Comparison of ENCODE assay signal across 21 cellular contexts in the genomic region with DNA sequence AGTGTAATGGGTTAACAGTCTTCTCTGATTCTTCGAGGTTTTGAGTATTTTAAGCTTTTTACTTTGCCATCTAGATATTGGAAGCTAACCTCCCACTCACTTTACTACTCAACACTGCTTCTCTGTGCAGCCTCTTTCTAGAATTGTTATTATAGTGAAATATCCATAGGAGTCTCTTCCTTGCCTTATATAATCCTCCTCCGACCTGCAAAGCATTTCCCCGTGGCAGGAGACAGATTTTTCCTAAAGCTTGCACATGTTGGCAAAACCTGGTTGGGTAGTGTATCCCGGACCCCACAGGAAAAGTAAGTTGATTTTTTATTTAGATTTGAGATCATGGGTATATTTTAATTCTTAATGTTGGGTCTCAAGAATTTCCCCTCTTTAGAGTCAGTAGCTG.
A peak's percentile ranks its signal among the peaks of the same experiment; 100 is the strongest.
DNase-seq lines count a peak whose midpoint lies in the region; ATAC-seq lines count a peak whose summit lies in the region.
"Had no signal": no experiment of that assay in that cellular context is flagged by ENCODE, and none has a peak within 500 bp of the region (broad histone marks: within the 10 kb centered on the region; RNA-seq: fewer than 3 reads in every experiment).

No MANE protein-coding gene starts in this region.

- no peak overlapping the region for H3K4me3 Mint-ChIP-seq in activated CD4-positive, alpha-beta T cell treated with anti-CD3 and anti-CD28 coated beads, Interleukin-2, amount 10 ng/mL, durations not matched to agents 24 days and 14 days
- H3K4me3 Mint-ChIP-seq: CD14-positive monocyte; CD4-positive, alpha-beta memory T cell; CD4-positive, CD25-positive, alpha-beta regulatory T cell; CD8-positive, alpha-beta memory T cell had no signal

- H3K27ac Mint-ChIP-seq in activated CD4-positive, alpha-beta T cell treated with anti-CD3 and anti-CD28 coated beads, Interleukin-2, amount 10 ng/mL, durations not matched to agents 24 days and 14 days, result no peak overlapping the region
- H3K27ac Mint-ChIP-seq: CD14-positive monocyte; CD4-positive, alpha-beta memory T cell; CD8-positive, alpha-beta memory T cell had no signal

- peaks cover 17% of the 10 kb centered on the region for H3K4me1 Mint-ChIP-seq in activated CD4-positive, alpha-beta T cell treated with anti-CD3 and anti-CD28 coated beads, Interleukin-2, amount 10 ng/mL, durations not matched to agents 24 days and 14 days
- H3K4me1 Mint-ChIP-seq: CD14-positive monocyte had no signal

- peaks cover 4% of the 10 kb centered on the region for H3K27me3 Mint-ChIP-seq in activated CD4-positive, alpha-beta T cell treated with anti-CD3 and anti-CD28 coated beads, Interleukin-2, amount 10 ng/mL, durations not matched to agents 24 days and 14 days

- ATAC-seq in GM21786 (IDR thresholded peaks at IDR 0.05; ENCODE audit: unreplicated experiment) (no peak), HG02884 (IDR thresholded peaks at IDR 0.05; ENCODE audit: unreplicated experiment) (no peak)
- ATAC-seq: A549, GM12878 had no signal

- H3K36me3 Mint-ChIP-seq in activated CD4-positive, alpha-beta T cell treated with anti-CD3 and anti-CD28 coated beads, Interleukin-2, amount 10 ng/mL, durations not matched to agents 24 days and 14 days (ENCODE audit: low read depth), result peaks cover 8% of the 10 kb centered on the region
- H3K36me3 Mint-ChIP-seq: CD14-positive monocyte; CD4-positive, alpha-beta memory T cell; CD4-positive, CD25-positive, alpha-beta regulatory T cell; CD8-positive, alpha-beta memory T cell had no signal

- DNase-seq in activated CD4-positive, alpha-beta T cell treated with anti-CD3 and anti-CD28 coated beads, Interleukin-2, amount 10 ng/mL, durations not matched to agents 24 days and 14 days, result peak; percentile 20
- no peak for DNase-seq in activated CD4-positive, alpha-beta T cell treated with anti-CD3 and anti-CD28 coated beads for 48 hours
- DNase-seq in putamen (ENCODE audit: low spot score), result peak; percentile 58
- DNase-seq: BE2C; C1 segment of cervical spinal cord; CD4-positive, alpha-beta memory T cell; CD4-positive, CD25-positive, alpha-beta regulatory T cell; CD8-positive, alpha-beta memory T cell; COR-L47; DMS 273 treated with DMSO at 0.1 percent for 48 hours; DMS153; DMS53; DMS79; DND-41; EL; GDM1 had no signal

- peaks cover 3% of the 10 kb centered on the region for H3K9me3 Mint-ChIP-seq in activated CD4-positive, alpha-beta T cell treated with anti-CD3 and anti-CD28 coated beads, Interleukin-2, amount 10 ng/mL, durations not matched to agents 24 days and 14 days

- intact Hi-C loops in activated CD4-positive, alpha-beta T cell treated with anti-CD3 and anti-CD28 coated beads, Interleukin-2, amount 10 ng/mL, durations not matched to agents 24 days and 14 days (cut with micrococcal nuclease), result no loop called here
